Comparison of ENCODE assay signal across 1 cellular context in the genomic region with DNA sequence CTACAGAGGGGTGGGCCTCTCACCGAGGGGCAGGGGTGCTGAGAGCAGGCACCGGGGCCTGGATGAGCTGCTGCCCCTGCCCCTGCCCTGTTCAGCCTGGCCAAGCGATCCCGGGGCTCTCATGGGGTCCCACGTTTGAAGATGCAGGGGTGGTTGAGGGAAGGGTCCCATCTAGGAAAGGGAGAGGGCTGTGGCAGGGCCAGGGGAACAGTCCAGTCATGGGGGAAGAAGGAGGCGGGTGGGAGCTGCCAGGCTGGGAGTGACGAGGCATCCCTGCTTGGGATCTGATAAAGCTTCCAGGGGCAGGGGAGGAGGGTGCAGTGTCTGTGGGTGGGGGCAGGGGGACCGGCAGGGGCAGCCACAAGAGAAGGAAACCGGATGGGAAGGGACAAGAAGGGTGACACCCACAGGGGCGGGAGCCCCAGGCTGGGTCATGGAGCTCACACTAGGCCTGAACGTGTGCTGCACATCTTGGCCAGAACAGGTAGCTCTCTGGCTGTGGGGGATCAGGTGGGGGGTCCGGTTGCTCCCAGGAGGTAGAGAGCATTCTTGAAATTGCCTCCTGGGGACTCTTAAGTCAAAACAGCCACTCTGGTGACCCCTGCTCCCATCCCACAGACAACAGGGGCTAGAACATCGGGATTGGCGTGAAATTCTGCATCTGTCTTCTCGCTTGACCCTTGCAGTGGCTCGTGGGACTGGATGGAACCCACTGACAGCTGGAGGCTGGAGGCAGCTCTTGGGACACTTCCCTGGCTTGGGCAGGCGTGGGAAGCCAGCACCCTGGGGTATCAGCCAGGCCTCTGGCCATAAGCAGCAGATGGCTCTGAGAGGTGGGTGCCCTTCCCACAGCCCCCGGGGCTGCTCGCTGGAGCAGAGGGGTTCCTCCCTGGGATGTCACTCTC.
TF ChIP-seq lines count a peak whose summit lies in the region.

No MANE protein-coding gene starts in this region.

TF ChIP-seq in K562, 482 proteins besides CTCF, POLR2A, EP300 and RAD21 (continued from another document and continues in another):
- TF ChIP-seq EZH2 (IDR thresholded peaks at IDR 0.05; ENCODE audit: borderline replicate concordance, low read depth, low read length) (no peak), FOXK2 (conservative IDR thresholded peaks at IDR 0.05 in 1 of 2, IDR thresholded peaks at IDR 0.05 in 1 of 2; ENCODE audit: low read depth in 2 of 2) (0 out of 4 replicates have a peak, but pooled peaks of 1 of the 2 experiments have one; percentile 52), ZKSCAN8 (CRISPR knock-in tag; IDR thresholded peaks at IDR 0.05) (no peak), TOE1 (IDR thresholded peaks at IDR 0.05; ENCODE audit: borderline replicate concordance) (peak; percentile 71), TOE1 (CRISPR knock-in tag; IDR thresholded peaks at IDR 0.05; ENCODE audit: borderline replicate concordance, low read depth) (no peak), ZBTB17 (CRISPR knock-in tag; IDR thresholded peaks at IDR 0.05) (no peak), MCM7 (IDR thresholded peaks at IDR 0.05) (no peak), SRSF3 (IDR thresholded peaks at IDR 0.05; ENCODE audit: insufficient read depth, low read length) (no peak), JUNB (CRISPR knock-in tag; conservative IDR thresholded peaks at IDR 0.05) (no peak), U2AF1 (optimal IDR thresholded peaks at IDR 0.05; ENCODE audit: low read depth, low read length) (no peak), SIN3A (IDR thresholded peaks at IDR 0.05; ENCODE audit: borderline replicate concordance in 2 of 2, control insufficient read depth in 1 of 2, low read depth in 2 of 2, low read length in 2 of 2) (no peak), SOX6 (IDR thresholded peaks at IDR 0.05) (no peak), JUND (IDR thresholded peaks at IDR 0.05; ENCODE audit: borderline replicate concordance, low read depth, low read length) (peak; percentile 65), JUND (tag; IDR thresholded peaks at IDR 0.05; ENCODE audit: borderline replicate concordance, low read depth, low read length) (peak; percentile 45; the same call in 1 of the 3 replicates), ZNF444 (CRISPR knock-in tag; IDR thresholded peaks at IDR 0.05) (no peak), ELF1 (tag; IDR thresholded peaks at IDR 0.05) (no peak), CBX8 (IDR thresholded peaks at IDR 0.05; ENCODE audit: borderline replicate concordance, extremely low read depth, low read depth, low read length, poor library complexity, severe bottlenecking) (no peak), ZNF561 (CRISPR knock-in tag; conservative IDR thresholded peaks at IDR 0.05) (no peak), ZNF133 (CRISPR knock-in tag; IDR thresholded peaks at IDR 0.05) (no peak), GABPA (tag; conservative IDR thresholded peaks at IDR 0.05; ENCODE audit: low read depth) (peak; percentile 73), SRSF1 (IDR thresholded peaks at IDR 0.05; ENCODE audit: low read depth, low read length) (no peak), MTA1 (IDR thresholded peaks at IDR 0.05; ENCODE audit: borderline replicate concordance) (peak; percentile 74; the same call in 1 of the 2 replicates), PRMT5 (CRISPR knock-in tag; IDR thresholded peaks at IDR 0.05) (no peak), SETDB1 (IDR thresholded peaks at IDR 0.05; ENCODE audit: low read length) (no peak), KLF10 (CRISPR knock-in tag; IDR thresholded peaks at IDR 0.05) (no peak), ZSCAN29 (IDR thresholded peaks at IDR 0.05) (no peak), ETV6 (IDR thresholded peaks at IDR 0.05; ENCODE audit: borderline replicate concordance in 1 of 2, low read depth in 2 of 2, low read length in 1 of 2) (no peak), ETV6 (CRISPR knock-in tag; IDR thresholded peaks at IDR 0.05; ENCODE audit: borderline replicate concordance) (no peak), ZFPM2 (CRISPR knock-in tag; IDR thresholded peaks at IDR 0.05) (no peak), GATAD2A (IDR thresholded peaks at IDR 0.05) (peak; percentile 85), ZNF644 (tag; IDR thresholded peaks at IDR 0.05; ENCODE audit: low read depth) (no peak), CTBP1 (IDR thresholded peaks at IDR 0.05; ENCODE audit: borderline replicate concordance) (no peak), ZNF717 (CRISPR knock-in tag; IDR thresholded peaks at IDR 0.05) (no peak)
- TF ChIP-seq, protein P1, sequence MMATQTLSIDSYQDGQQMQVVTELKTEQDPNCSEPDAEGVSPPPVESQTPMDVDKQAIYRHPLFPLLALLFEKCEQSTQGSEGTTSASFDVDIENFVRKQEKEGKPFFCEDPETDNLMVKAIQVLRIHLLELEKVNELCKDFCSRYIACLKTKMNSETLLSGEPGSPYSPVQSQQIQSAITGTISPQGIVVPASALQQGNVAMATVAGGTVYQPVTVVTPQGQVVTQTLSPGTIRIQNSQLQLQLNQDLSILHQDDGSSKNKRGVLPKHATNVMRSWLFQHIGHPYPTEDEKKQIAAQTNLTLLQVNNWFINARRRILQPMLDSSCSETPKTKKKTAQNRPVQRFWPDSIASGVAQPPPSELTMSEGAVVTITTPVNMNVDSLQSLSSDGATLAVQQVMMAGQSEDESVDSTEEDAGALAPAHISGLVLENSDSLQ (IDR thresholded peaks at IDR 0.05), result peak; percentile 71
- TF ChIP-seq, protein P2, sequence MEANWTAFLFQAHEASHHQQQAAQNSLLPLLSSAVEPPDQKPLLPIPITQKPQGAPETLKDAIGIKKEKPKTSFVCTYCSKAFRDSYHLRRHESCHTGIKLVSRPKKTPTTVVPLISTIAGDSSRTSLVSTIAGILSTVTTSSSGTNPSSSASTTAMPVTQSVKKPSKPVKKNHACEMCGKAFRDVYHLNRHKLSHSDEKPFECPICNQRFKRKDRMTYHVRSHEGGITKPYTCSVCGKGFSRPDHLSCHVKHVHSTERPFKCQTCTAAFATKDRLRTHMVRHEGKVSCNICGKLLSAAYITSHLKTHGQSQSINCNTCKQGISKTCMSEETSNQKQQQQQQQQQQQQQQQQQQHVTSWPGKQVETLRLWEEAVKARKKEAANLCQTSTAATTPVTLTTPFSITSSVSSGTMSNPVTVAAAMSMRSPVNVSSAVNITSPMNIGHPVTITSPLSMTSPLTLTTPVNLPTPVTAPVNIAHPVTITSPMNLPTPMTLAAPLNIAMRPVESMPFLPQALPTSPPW (CRISPR knock-in tag; IDR thresholded peaks at IDR 0.05), result peak; percentile 97
- TF ChIP-seq, protein P3, sequence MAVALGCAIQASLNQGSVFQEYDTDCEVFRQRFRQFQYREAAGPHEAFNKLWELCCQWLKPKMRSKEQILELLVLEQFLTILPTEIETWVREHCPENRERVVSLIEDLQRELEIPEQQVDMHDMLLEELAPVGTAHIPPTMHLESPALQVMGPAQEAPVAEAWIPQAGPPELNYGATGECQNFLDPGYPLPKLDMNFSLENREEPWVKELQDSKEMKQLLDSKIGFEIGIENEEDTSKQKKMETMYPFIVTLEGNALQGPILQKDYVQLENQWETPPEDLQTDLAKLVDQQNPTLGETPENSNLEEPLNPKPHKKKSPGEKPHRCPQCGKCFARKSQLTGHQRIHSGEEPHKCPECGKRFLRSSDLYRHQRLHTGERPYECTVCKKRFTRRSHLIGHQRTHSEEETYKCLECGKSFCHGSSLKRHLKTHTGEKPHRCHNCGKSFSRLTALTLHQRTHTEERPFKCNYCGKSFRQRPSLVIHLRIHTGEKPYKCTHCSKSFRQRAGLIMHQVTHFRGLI (CRISPR knock-in tag; IDR thresholded peaks at IDR 0.05), result no peak
- TF ChIP-seq, protein P4, sequence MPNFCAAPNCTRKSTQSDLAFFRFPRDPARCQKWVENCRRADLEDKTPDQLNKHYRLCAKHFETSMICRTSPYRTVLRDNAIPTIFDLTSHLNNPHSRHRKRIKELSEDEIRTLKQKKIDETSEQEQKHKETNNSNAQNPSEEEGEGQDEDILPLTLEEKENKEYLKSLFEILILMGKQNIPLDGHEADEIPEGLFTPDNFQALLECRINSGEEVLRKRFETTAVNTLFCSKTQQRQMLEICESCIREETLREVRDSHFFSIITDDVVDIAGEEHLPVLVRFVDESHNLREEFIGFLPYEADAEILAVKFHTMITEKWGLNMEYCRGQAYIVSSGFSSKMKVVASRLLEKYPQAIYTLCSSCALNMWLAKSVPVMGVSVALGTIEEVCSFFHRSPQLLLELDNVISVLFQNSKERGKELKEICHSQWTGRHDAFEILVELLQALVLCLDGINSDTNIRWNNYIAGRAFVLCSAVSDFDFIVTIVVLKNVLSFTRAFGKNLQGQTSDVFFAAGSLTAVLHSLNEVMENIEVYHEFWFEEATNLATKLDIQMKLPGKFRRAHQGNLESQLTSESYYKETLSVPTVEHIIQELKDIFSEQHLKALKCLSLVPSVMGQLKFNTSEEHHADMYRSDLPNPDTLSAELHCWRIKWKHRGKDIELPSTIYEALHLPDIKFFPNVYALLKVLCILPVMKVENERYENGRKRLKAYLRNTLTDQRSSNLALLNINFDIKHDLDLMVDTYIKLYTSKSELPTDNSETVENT (CRISPR knock-in tag; IDR thresholded peaks at IDR 0.05), result no peak
- TF ChIP-seq, protein P5, sequence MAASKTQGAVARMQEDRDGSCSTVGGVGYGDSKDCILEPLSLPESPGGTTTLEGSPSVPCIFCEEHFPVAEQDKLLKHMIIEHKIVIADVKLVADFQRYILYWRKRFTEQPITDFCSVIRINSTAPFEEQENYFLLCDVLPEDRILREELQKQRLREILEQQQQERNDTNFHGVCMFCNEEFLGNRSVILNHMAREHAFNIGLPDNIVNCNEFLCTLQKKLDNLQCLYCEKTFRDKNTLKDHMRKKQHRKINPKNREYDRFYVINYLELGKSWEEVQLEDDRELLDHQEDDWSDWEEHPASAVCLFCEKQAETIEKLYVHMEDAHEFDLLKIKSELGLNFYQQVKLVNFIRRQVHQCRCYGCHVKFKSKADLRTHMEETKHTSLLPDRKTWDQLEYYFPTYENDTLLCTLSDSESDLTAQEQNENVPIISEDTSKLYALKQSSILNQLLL (CRISPR knock-in tag; IDR thresholded peaks at IDR 0.05; ENCODE audit: borderline replicate concordance), result no peak
- TF ChIP-seq, protein P6, sequence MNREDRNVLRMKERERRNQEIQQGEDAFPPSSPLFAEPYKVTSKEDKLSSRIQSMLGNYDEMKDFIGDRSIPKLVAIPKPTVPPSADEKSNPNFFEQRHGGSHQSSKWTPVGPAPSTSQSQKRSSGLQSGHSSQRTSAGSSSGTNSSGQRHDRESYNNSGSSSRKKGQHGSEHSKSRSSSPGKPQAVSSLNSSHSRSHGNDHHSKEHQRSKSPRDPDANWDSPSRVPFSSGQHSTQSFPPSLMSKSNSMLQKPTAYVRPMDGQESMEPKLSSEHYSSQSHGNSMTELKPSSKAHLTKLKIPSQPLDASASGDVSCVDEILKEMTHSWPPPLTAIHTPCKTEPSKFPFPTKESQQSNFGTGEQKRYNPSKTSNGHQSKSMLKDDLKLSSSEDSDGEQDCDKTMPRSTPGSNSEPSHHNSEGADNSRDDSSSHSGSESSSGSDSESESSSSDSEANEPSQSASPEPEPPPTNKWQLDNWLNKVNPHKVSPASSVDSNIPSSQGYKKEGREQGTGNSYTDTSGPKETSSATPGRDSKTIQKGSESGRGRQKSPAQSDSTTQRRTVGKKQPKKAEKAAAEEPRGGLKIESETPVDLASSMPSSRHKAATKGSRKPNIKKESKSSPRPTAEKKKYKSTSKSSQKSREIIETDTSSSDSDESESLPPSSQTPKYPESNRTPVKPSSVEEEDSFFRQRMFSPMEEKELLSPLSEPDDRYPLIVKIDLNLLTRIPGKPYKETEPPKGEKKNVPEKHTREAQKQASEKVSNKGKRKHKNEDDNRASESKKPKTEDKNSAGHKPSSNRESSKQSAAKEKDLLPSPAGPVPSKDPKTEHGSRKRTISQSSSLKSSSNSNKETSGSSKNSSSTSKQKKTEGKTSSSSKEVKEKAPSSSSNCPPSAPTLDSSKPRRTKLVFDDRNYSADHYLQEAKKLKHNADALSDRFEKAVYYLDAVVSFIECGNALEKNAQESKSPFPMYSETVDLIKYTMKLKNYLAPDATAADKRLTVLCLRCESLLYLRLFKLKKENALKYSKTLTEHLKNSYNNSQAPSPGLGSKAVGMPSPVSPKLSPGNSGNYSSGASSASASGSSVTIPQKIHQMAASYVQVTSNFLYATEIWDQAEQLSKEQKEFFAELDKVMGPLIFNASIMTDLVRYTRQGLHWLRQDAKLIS (CRISPR knock-in tag; IDR thresholded peaks at IDR 0.05), result no peak
- TF ChIP-seq, protein P7, sequence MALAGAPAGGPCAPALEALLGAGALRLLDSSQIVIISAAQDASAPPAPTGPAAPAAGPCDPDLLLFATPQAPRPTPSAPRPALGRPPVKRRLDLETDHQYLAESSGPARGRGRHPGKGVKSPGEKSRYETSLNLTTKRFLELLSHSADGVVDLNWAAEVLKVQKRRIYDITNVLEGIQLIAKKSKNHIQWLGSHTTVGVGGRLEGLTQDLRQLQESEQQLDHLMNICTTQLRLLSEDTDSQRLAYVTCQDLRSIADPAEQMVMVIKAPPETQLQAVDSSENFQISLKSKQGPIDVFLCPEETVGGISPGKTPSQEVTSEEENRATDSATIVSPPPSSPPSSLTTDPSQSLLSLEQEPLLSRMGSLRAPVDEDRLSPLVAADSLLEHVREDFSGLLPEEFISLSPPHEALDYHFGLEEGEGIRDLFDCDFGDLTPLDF (CRISPR knock-in tag; IDR thresholded peaks at IDR 0.05), result no peak
- TF ChIP-seq, protein P8, sequence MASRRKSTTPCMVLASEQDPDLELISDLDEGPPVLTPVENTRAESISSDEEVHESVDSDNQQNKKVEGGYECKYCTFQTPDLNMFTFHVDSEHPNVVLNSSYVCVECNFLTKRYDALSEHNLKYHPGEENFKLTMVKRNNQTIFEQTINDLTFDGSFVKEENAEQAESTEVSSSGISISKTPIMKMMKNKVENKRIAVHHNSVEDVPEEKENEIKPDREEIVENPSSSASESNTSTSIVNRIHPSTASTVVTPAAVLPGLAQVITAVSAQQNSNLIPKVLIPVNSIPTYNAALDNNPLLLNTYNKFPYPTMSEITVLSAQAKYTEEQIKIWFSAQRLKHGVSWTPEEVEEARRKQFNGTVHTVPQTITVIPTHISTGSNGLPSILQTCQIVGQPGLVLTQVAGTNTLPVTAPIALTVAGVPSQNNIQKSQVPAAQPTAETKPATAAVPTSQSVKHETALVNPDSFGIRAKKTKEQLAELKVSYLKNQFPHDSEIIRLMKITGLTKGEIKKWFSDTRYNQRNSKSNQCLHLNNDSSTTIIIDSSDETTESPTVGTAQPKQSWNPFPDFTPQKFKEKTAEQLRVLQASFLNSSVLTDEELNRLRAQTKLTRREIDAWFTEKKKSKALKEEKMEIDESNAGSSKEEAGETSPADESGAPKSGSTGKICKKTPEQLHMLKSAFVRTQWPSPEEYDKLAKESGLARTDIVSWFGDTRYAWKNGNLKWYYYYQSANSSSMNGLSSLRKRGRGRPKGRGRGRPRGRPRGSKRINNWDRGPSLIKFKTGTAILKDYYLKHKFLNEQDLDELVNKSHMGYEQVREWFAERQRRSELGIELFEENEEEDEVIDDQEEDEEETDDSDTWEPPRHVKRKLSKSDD (conservative IDR thresholded peaks at IDR 0.05; ENCODE audit: low read length), result no peak
- TF ChIP-seq, protein P9, sequence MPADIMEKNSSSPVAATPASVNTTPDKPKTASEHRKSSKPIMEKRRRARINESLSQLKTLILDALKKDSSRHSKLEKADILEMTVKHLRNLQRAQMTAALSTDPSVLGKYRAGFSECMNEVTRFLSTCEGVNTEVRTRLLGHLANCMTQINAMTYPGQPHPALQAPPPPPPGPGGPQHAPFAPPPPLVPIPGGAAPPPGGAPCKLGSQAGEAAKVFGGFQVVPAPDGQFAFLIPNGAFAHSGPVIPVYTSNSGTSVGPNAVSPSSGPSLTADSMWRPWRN (IDR thresholded peaks at IDR 0.05; ENCODE audit: low read depth), result no peak
- TF ChIP-seq, protein P10, sequence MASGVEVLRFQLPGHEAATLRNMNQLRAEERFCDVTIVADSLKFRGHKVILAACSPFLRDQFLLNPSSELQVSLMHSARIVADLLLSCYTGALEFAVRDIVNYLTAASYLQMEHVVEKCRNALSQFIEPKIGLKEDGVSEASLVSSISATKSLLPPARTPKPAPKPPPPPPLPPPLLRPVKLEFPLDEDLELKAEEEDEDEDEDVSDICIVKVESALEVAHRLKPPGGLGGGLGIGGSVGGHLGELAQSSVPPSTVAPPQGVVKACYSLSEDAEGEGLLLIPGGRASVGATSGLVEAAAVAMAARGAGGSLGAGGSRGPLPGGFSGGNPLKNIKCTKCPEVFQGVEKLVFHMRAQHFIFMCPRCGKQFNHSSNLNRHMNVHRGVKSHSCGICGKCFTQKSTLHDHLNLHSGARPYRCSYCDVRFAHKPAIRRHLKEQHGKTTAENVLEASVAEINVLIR (CRISPR knock-in tag; IDR thresholded peaks at IDR 0.05), result no peak
